Comparison of ENCODE assay signal across 1 cellular context in the genomic region with DNA sequence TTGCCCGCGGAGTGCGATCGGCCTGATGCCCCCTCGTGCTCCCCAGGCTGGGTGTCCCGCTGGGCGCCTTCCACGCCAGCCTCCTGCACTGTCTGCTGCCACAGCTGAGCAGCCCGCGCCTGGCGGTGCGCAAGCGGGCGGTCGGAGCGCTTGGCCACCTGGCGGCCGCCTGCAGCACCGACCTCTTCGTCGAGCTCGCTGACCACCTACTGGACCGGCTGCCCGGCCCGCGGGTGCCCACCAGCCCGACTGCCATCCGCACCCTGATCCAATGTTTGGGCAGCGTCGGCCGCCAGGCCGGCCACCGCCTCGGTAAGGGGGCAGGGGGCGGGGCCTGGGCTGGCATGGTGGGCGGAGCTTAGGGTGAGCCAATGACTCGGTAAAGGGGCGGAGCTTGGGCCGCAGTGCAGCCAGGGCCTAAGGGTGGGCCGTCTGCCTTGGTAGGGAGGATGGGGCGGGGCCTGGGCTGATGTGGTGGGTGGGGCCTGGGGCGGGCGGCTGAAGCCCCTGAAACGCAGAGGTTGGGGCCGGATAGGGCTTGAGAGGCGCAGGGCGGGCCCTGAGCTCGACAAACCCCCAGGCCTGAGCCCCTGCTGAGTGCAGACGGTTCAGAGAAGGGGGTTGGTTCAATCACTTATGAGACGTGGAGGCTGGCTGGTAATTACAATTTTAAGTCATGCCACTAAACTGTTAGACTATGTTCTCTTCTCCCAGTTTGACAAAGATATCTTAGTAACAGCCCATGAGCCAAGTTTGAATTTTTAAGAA.
TF ChIP-seq lines count a peak whose summit lies in the region.

No MANE protein-coding gene starts in this region.

TF ChIP-seq in HepG2, 621 proteins besides CTCF, POLR2A, EP300 and RAD21 (continued from another document and continues in another):
- TF ChIP-seq, protein P1, sequence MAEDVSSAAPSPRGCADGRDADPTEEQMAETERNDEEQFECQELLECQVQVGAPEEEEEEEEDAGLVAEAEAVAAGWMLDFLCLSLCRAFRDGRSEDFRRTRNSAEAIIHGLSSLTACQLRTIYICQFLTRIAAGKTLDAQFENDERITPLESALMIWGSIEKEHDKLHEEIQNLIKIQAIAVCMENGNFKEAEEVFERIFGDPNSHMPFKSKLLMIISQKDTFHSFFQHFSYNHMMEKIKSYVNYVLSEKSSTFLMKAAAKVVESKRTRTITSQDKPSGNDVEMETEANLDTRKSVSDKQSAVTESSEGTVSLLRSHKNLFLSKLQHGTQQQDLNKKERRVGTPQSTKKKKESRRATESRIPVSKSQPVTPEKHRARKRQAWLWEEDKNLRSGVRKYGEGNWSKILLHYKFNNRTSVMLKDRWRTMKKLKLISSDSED (CRISPR knock-in tag; IDR thresholded peaks at IDR 0.05): no peak
- no peak for TF ChIP-seq CBX2 (IDR thresholded peaks at IDR 0.05; ENCODE audit: low read depth, low read length)
- no peak for TF ChIP-seq CBX2 (CRISPR knock-in tag; IDR thresholded peaks at IDR 0.05; ENCODE audit: low read depth)
- no peak for TF ChIP-seq ZMYM2 (CRISPR knock-in tag; IDR thresholded peaks at IDR 0.05)
- no peak for TF ChIP-seq ZNF879 (CRISPR knock-in tag; IDR thresholded peaks at IDR 0.05)
- no peak for TF ChIP-seq POLR2AphosphoS2 (IDR thresholded peaks at IDR 0.05; ENCODE audit: low read depth, low read length)
- no peak for TF ChIP-seq ZNF644 (CRISPR knock-in tag; IDR thresholded peaks at IDR 0.05; ENCODE audit: low read depth)
- peak; percentile 37; the same call in 1 of the 2 replicates for TF ChIP-seq SALL1 (CRISPR knock-in tag; IDR thresholded peaks at IDR 0.05)
- 0 out of 2 replicates have a peak, but pooled peaks have one; percentile 31 for TF ChIP-seq ARID2 (CRISPR knock-in tag; IDR thresholded peaks at IDR 0.05; ENCODE audit: borderline replicate concordance)
- no peak for TF ChIP-seq NR2F6 (IDR thresholded peaks at IDR 0.05)
- TF ChIP-seq NR2F6 (CRISPR knock-in tag; IDR thresholded peaks at IDR 0.05): peak; percentile 39; the same call in 1 of the 2 replicates
- TF ChIP-seq SIX4 (CRISPR knock-in tag; IDR thresholded peaks at IDR 0.05): no peak
- TF ChIP-seq NAIF1 (CRISPR knock-in tag; IDR thresholded peaks at IDR 0.05; ENCODE audit: borderline replicate concordance): 0 out of 2 replicates have a peak, but pooled peaks have one; percentile 24
- no peak for TF ChIP-seq RAD51 (IDR thresholded peaks at IDR 0.05; ENCODE audit: borderline replicate concordance)
- no peak for TF ChIP-seq ZNF367 (CRISPR knock-in tag; IDR thresholded peaks at IDR 0.05; ENCODE audit: borderline replicate concordance)
- no peak for TF ChIP-seq HMG20B (CRISPR knock-in tag; conservative IDR thresholded peaks at IDR 0.05)
- no peak for TF ChIP-seq HINFP (CRISPR knock-in tag; IDR thresholded peaks at IDR 0.05; ENCODE audit: low read depth)
- TF ChIP-seq AHDC1 (CRISPR knock-in tag; IDR thresholded peaks at IDR 0.05; ENCODE audit: borderline replicate concordance): no peak
- no peak for TF ChIP-seq ZNF503 (CRISPR knock-in tag; IDR thresholded peaks at IDR 0.05)
- 0 out of 2 replicates have a peak, but pooled peaks have one; percentile 20 for TF ChIP-seq SP2 (CRISPR knock-in tag; IDR thresholded peaks at IDR 0.05)
- TF ChIP-seq, protein P2, sequence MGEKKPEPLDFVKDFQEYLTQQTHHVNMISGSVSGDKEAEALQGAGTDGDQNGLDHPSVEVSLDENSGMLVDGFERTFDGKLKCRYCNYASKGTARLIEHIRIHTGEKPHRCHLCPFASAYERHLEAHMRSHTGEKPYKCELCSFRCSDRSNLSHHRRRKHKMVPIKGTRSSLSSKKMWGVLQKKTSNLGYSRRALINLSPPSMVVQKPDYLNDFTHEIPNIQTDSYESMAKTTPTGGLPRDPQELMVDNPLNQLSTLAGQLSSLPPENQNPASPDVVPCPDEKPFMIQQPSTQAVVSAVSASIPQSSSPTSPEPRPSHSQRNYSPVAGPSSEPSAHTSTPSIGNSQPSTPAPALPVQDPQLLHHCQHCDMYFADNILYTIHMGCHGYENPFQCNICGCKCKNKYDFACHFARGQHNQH (CRISPR knock-in tag; IDR thresholded peaks at IDR 0.05): no peak
- no peak for TF ChIP-seq ARNTL (CRISPR knock-in tag; IDR thresholded peaks at IDR 0.05)
- TF ChIP-seq ELF3 (CRISPR knock-in tag; IDR thresholded peaks at IDR 0.05): no peak
- TF ChIP-seq ZNF282 (IDR thresholded peaks at IDR 0.05; ENCODE audit: partially characterized antibody): no peak
- TF ChIP-seq TEAD2 (CRISPR knock-in tag; IDR thresholded peaks at IDR 0.05): no peak
- TF ChIP-seq PAWR (CRISPR knock-in tag; IDR thresholded peaks at IDR 0.05; ENCODE audit: borderline replicate concordance): no peak
- TF ChIP-seq DPF2 (CRISPR knock-in tag; IDR thresholded peaks at IDR 0.05; ENCODE audit: borderline replicate concordance, low read depth): no peak
- TF ChIP-seq MXD3 (CRISPR knock-in tag; IDR thresholded peaks at IDR 0.05): peak; percentile 81; the same call in 1 of the 2 replicates
- TF ChIP-seq ATF5 (CRISPR knock-in tag; IDR thresholded peaks at IDR 0.05; ENCODE audit: low read depth): no peak
- no peak for TF ChIP-seq BRD4 (CRISPR knock-in tag; IDR thresholded peaks at IDR 0.05)
- no peak; the same call in 1 of the 2 replicates for TF ChIP-seq TBX2 (CRISPR knock-in tag; IDR thresholded peaks at IDR 0.05; ENCODE audit: borderline replicate concordance)
- peak; percentile 87; the same call in 1 of the 2 replicates for TF ChIP-seq ZNF563 (CRISPR knock-in tag; IDR thresholded peaks at IDR 0.05)
- peak; percentile 59; the same call in 1 of the 2 replicates for TF ChIP-seq ZNF274 (CRISPR knock-in tag; IDR thresholded peaks at IDR 0.05)
- TF ChIP-seq ZNF614 (CRISPR knock-in tag; IDR thresholded peaks at IDR 0.05; ENCODE audit: borderline replicate concordance): 0 out of 2 replicates have a peak, but pooled peaks have one; percentile 42
- no peak for TF ChIP-seq NFIB (CRISPR knock-in tag; IDR thresholded peaks at IDR 0.05; ENCODE audit: borderline replicate concordance)
- no peak for TF ChIP-seq ZNF570 (CRISPR knock-in tag; IDR thresholded peaks at IDR 0.05; ENCODE audit: borderline replicate concordance)
- TF ChIP-seq ZNF788 (CRISPR knock-in tag; IDR thresholded peaks at IDR 0.05; ENCODE audit: borderline replicate concordance): no peak
- peak; percentile 79 for TF ChIP-seq ZNF350 (CRISPR knock-in tag; IDR thresholded peaks at IDR 0.05; ENCODE audit: borderline replicate concordance, low read depth)
- no peak for TF ChIP-seq RFXAP (CRISPR knock-in tag; IDR thresholded peaks at IDR 0.05; ENCODE audit: borderline replicate concordance)
- TF ChIP-seq CHCHD3 (CRISPR knock-in tag; IDR thresholded peaks at IDR 0.05): no peak
- TF ChIP-seq BRF2 (CRISPR knock-in tag; IDR thresholded peaks at IDR 0.05): 0 out of 2 replicates have a peak, but pooled peaks have one; percentile 41
- no peak for TF ChIP-seq KLF12 (CRISPR knock-in tag; IDR thresholded peaks at IDR 0.05; ENCODE audit: borderline replicate concordance)
- TF ChIP-seq NR2F2 (IDR thresholded peaks at IDR 0.05; ENCODE audit: borderline replicate concordance, low read depth): no peak
- TF ChIP-seq TP53 (CRISPR knock-in tag; conservative IDR thresholded peaks at IDR 0.05): no peak
- no peak for TF ChIP-seq ZNF713 (CRISPR knock-in tag; IDR thresholded peaks at IDR 0.05)
- no peak for TF ChIP-seq MED1 (CRISPR knock-in tag; IDR thresholded peaks at IDR 0.05)
- TF ChIP-seq MTF2 (CRISPR knock-in tag; IDR thresholded peaks at IDR 0.05; ENCODE audit: borderline replicate concordance): peak; percentile 87; the same call in 1 of the 2 replicates
- TF ChIP-seq NCOR1 (IDR thresholded peaks at IDR 0.05; ENCODE audit: borderline replicate concordance, low read length): no peak
- TF ChIP-seq ZSCAN29 (CRISPR knock-in tag; conservative IDR thresholded peaks at IDR 0.05): no peak
- TF ChIP-seq ZNF749 (CRISPR knock-in tag; IDR thresholded peaks at IDR 0.05; ENCODE audit: borderline replicate concordance): no peak
- TF ChIP-seq ZNF530 (CRISPR knock-in tag; IDR thresholded peaks at IDR 0.05; ENCODE audit: low read depth): no peak
- no peak for TF ChIP-seq TRAFD1 (CRISPR knock-in tag; IDR thresholded peaks at IDR 0.05; ENCODE audit: borderline replicate concordance)
